Comparison of ENCODE assay signal across 21 cellular contexts in genomic region chr15:41848595-41848994, GRCh38. TPM values are rescaled to one million over a fixed set of nuclear protein-coding genes. Genes with fewer than 3 reads are reported as not detected.
A peak's percentile ranks its signal among the peaks of the same experiment; 100 is the strongest.
DNase-seq lines count a peak whose midpoint lies in the region; ATAC-seq and TF ChIP-seq lines count a peak whose summit lies in the region.
"Had no signal": no experiment of that assay in that cellular context is flagged by ENCODE, and none has a peak within 500 bp of the region (broad histone marks: within the 10 kb centered on the region; RNA-seq: fewer than 3 reads in every experiment).

No MANE protein-coding gene starts in this region.

- H3K18ac ChIP-seq in H9 (ENCODE audit: insufficient read length, low read depth, low read length) (no peak overlapping the region), mesenchymal stem cell (ENCODE audit: low read depth in 1 of 2, low read length in 2 of 2) (no peak overlapping the region)

- H3K23me2 ChIP-seq in H9 (ENCODE audit: insufficient read length, low read depth, low read length, poor library complexity, severe bottlenecking), result peaks cover 3% of the 10 kb centered on the region

- H3K4me3 ChIP-seq in fibroblast of pulmonary artery (replicated peaks; ENCODE audit: low read depth, low read length) (no peak overlapping the region), mesenchymal stem cell (ENCODE audit: insufficient read depth in 1 of 2, low read depth in 1 of 2, low read length in 2 of 2) (no peak overlapping the region)
- H3K4me3 ChIP-seq: A549, adrenal gland, BLaER1, HAP-1, tibial artery had no signal

- no peak overlapping the region for H3K4me2 ChIP-seq in H9 (ENCODE audit: insufficient read depth, insufficient read length, low read length)
- H3K4me2 ChIP-seq in mesenchymal stem cell (ENCODE audit: low read length, poor library complexity, severe bottlenecking), result no peak overlapping the region
- H3K4me2 ChIP-seq: A549, BLaER1 had no signal

- CTCF ChIA-PET in WTC11 (lab: Charles Lee), result interaction anchor here (2.1 to 2.5 kb wide), 2 partner anchors 10 to 56 kb away, joined by 8 read pairs; no protein-coding TSS in a partner anchor

- no peak overlapping the region for H2BK15ac ChIP-seq in H9 (ENCODE audit: low read depth, low read length)
- no peak overlapping the region for H2BK15ac ChIP-seq in mesenchymal stem cell (ENCODE audit: low read depth, poor library complexity, severe bottlenecking)

- no peak overlapping the region for H2BK20ac ChIP-seq in H9 (ENCODE audit: low read depth, low read length, poor library complexity, severe bottlenecking)

- peak; percentile 62 to 72 for DNase-seq in activated CD4-positive, alpha-beta T cell treated with anti-CD3 and anti-CD28 coated beads, Interleukin-2, amount 50 U/mL, for 48 hours
- no peak for DNase-seq in activated CD4-positive, alpha-beta T cell treated with anti-CD3 and anti-CD28 coated beads for 1 hour
- no peak for DNase-seq in WTC11 (ENCODE audit: low spot score)
- DNase-seq in fibroblast of pulmonary artery (ENCODE audit: low read depth), result peak; percentile 35
- peak; percentile 51 to 55 for DNase-seq in stimulated activated CD8-positive, alpha-beta memory T cell treated with anti-CD3 and anti-CD28 coated beads, Interleukin-15, amount 100 ng/mL, for 48 hours (ENCODE audit: low read depth in 2 of 2)
- DNase-seq in H9, result no peak
- DNase-seq in Kasumi-1 (lab: John Stamatoyannopoulos, UW), result no peak
- DNase-seq in mesenchymal stem cell, result no peak
- DNase-seq: activated CD8-positive, alpha-beta memory T cell treated with anti-CD3 and anti-CD28 coated beads, Interleukin-2, amount 10 ng/mL, durations not matched to agents 7 days and 5 days; adrenal gland; central memory CD4-positive, alpha-beta T cell; DMS 273 treated with DMSO at 0.1 percent for 48 hours; NCI-H2029 treated with DMSO at 0.1 percent for 48 hours; NCI-H510A; retina; tibial artery had no signal

- H3K9me3 Mint-ChIP-seq in WTC11, result no peaks in the 10 kb centered on the region
- H3K9me3 Mint-ChIP-seq in H9, result no peaks in the 10 kb centered on the region
- H3K9me3 Mint-ChIP-seq: IgD-negative memory B cell had no signal

- H3K4me1 ChIP-seq in H9 (ENCODE audit: insufficient read depth, low read length), result no peaks in the 10 kb centered on the region
- no peaks in the 10 kb centered on the region for H3K4me1 ChIP-seq in mesenchymal stem cell (ENCODE audit: control insufficient read depth, insufficient read depth, low read depth, low read length)
- H3K4me1 ChIP-seq: A549, adrenal gland, HAP-1 had no signal

- no peak overlapping the region for H2AK5ac ChIP-seq in H9 (ENCODE audit: insufficient read length, low read length)
- H2AK5ac ChIP-seq in mesenchymal stem cell (ENCODE audit: low read length, severe bottlenecking), result no peak overlapping the region

- no peak overlapping the region for H4K91ac ChIP-seq in H9 (ENCODE audit: insufficient read length, low read depth, low read length)
- no peak overlapping the region for H4K91ac ChIP-seq in mesenchymal stem cell (ENCODE audit: low read length)

- H4K5ac ChIP-seq in H9 (ENCODE audit: insufficient read length, low read depth, low read length), result no peak overlapping the region

- no CpG with 5 or more reads among the region's 9 CpGs for WGBS in H9 (ENCODE audit: extremely low coverage, insufficient read length, low lambda C conversion rate)
- WGBS in mesenchymal stem cell, result 94% methylated on average over 9 of the region's 9 CpGs

- H2AFZ ChIP-seq in H9 (ENCODE audit: low read length) (no peak overlapping the region), mesenchymal stem cell (ENCODE audit: low read depth, low read length) (no peak overlapping the region)

- H3T11ph ChIP-seq in H9 (ENCODE audit: low read length), result no peak overlapping the region

- ATAC-seq in WTC11, result no peak
- ATAC-seq: A549; activated CD8-positive, alpha-beta memory T cell treated with anti-CD3 and anti-CD28 coated beads, Interleukin-2, amount 10 ng/mL, durations not matched to agents 7 days and 5 days had no signal

- H4K8ac ChIP-seq in H9 (replicated peaks; ENCODE audit: insufficient read length, low read depth, low read length), result no peak overlapping the region
- H4K8ac ChIP-seq in mesenchymal stem cell (ENCODE audit: low read length), result no peak overlapping the region

- TF ChIP-seq CTCF in WTC11 (IDR thresholded peaks at IDR 0.05) (no peak), fibroblast of pulmonary artery (IDR thresholded peaks at IDR 0.05; ENCODE audit: low read length, missing control alignments) (no peak), H9 (conservative IDR thresholded peaks at IDR 0.05) (no peak)

- no peak overlapping the region for H3K9ac ChIP-seq in H9 (ENCODE audit: extremely low read depth, insufficient read length, low read length)
- H3K9ac ChIP-seq in mesenchymal stem cell (ENCODE audit: low read length), result no peak overlapping the region
- H3K9ac ChIP-seq: BLaER1 had no signal

- peaks cover 17 to 74% of the 10 kb centered on the region in 2 experiments for H3K36me3 ChIP-seq in mesenchymal stem cell (ENCODE audit: control insufficient read depth in 1 of 2, insufficient read depth in 2 of 2, low read depth in 1 of 2, low read length in 2 of 2)
- H3K36me3 ChIP-seq: HAP-1 had no signal

- peaks cover 10% of the 10 kb centered on the region for H3K36me3 Mint-ChIP-seq in WTC11
- H3K36me3 Mint-ChIP-seq in H9 (ENCODE audit: insufficient read depth in 1 of 3, low read depth in 3 of 3), result peaks cover 3 to 25% (median 21%) of the 10 kb centered on the region in 3 experiments; a peak in 6 of 7 replicates

- H3K23ac ChIP-seq in H9 (ENCODE audit: insufficient read length, low read depth, low read length) (no peak overlapping the region), mesenchymal stem cell (ENCODE audit: low read length in 2 of 2) (no peak overlapping the region)

- no peaks in the 10 kb centered on the region for H4K20me1 ChIP-seq in H9 (ENCODE audit: control insufficient read depth, insufficient read depth, insufficient read length)

- no peak overlapping the region for H3K27ac ChIP-seq in H9 (ENCODE audit: insufficient read length, low read depth, low read length)
- H3K27ac ChIP-seq in mesenchymal stem cell (ENCODE audit: low read length, poor library complexity, severe bottlenecking), result no peak overlapping the region
- H3K27ac ChIP-seq: A549, adrenal gland, BLaER1, neutrophil, tibial artery had no signal

- no peaks in the 10 kb centered on the region for H3K9me3 ChIP-seq in H9 (ENCODE audit: control insufficient read depth, low read depth, low read length)
- no peaks in the 10 kb centered on the region for H3K9me3 ChIP-seq in mesenchymal stem cell (ENCODE audit: control insufficient read depth, low read length)
- H3K9me3 ChIP-seq: A549, adrenal gland, BLaER1, HAP-1, neutrophil, tibial artery had no signal

- no peaks in the 10 kb centered on the region for H3K79me1 ChIP-seq in H9 (ENCODE audit: insufficient read depth, low read depth, low read length, poor library complexity, severe bottlenecking)
- H3K79me1 ChIP-seq in mesenchymal stem cell (replicated peaks; ENCODE audit: low read length, poor library complexity, severe bottlenecking), result no peaks in the 10 kb centered on the region

- H2BK12ac ChIP-seq in H9 (ENCODE audit: insufficient read length, low read depth, low read length), result no peak overlapping the region
- H2BK12ac ChIP-seq in mesenchymal stem cell (ENCODE audit: low read length in 2 of 2), result no peak overlapping the region

- H2BK120ac ChIP-seq in H9 (ENCODE audit: low read depth, low read length, poor library complexity, severe bottlenecking) (no peak overlapping the region), mesenchymal stem cell (ENCODE audit: low read depth, low read length) (no peak overlapping the region)

- no peaks in the 10 kb centered on the region for H3K27me3 Mint-ChIP-seq in WTC11 (ENCODE audit: low read depth)
- peaks cover 3% of the 10 kb centered on the region for H3K27me3 Mint-ChIP-seq in H9 (ENCODE audit: low read depth)
- H3K27me3 Mint-ChIP-seq: activated CD8-positive, alpha-beta memory T cell treated with anti-CD3 and anti-CD28 coated beads, Interleukin-2, amount 10 ng/mL, durations not matched to agents 7 days and 5 days had no signal

- H3K4ac ChIP-seq in H9 (ENCODE audit: low read depth, low read length) (no peak overlapping the region), mesenchymal stem cell (ENCODE audit: low read depth in 1 of 2, low read length in 2 of 2) (no peak overlapping the region)

- H3K27me3 ChIP-seq in H9 (ENCODE audit: insufficient read depth, low read length) (no peaks in the 10 kb centered on the region), mesenchymal stem cell (ENCODE audit: control insufficient read depth in 1 of 2, insufficient read depth in 1 of 2, low read length in 2 of 2) (peaks cover 0 to 41% of the 10 kb centered on the region in 2 experiments)
- H3K27me3 ChIP-seq: adrenal gland had no signal

- H3K79me2 ChIP-seq in H9 (ENCODE audit: insufficient read depth, low read length), result no peaks in the 10 kb centered on the region

- H2BK5ac ChIP-seq in H9 (ENCODE audit: insufficient read length, low read length) (no peak overlapping the region), mesenchymal stem cell (ENCODE audit: low read depth, low read length, poor library complexity, severe bottlenecking) (no peak overlapping the region)

- H3K14ac ChIP-seq in H9 (ENCODE audit: insufficient read depth, low read length) (no peak overlapping the region), mesenchymal stem cell (ENCODE audit: low read length in 2 of 2) (no peak overlapping the region)

- H3K4me3 Mint-ChIP-seq in WTC11, result no peak overlapping the region
- H3K4me3 Mint-ChIP-seq in H9, result no peak overlapping the region
- H3K4me3 Mint-ChIP-seq: activated CD8-positive, alpha-beta memory T cell treated with anti-CD3 and anti-CD28 coated beads, Interleukin-2, amount 10 ng/mL, durations not matched to agents 7 days and 5 days; IgD-negative memory B cell had no signal

- H3K4me1 Mint-ChIP-seq in WTC11 (no peaks in the 10 kb centered on the region), H9 (0 out of 4 replicates have a peak, but pooled peaks cover 0 to 5% of the 10 kb centered on the region in 2 experiments)

- peak overlapping the region; percentile 68; the same call in 1 of the 2 replicates for H3K27ac Mint-ChIP-seq in WTC11
- no peak overlapping the region for H3K27ac Mint-ChIP-seq in H9
- H3K27ac Mint-ChIP-seq: activated CD8-positive, alpha-beta memory T cell treated with anti-CD3 and anti-CD28 coated beads, Interleukin-2, amount 10 ng/mL, durations not matched to agents 7 days and 5 days; IgD-negative memory B cell had no signal

- POLR2A ChIA-PET in WTC11 (lab: Charles Lee), result no interaction called here

- no peak overlapping the region for H3K56ac ChIP-seq in H9 (ENCODE audit: insufficient read length, low read depth, low read length)

TF ChIP-seq in WTC11, 78 proteins besides CTCF, POLR2A, EP300 and RAD21 (continues in another document):
- no peak for TF ChIP-seq SP1 (CRISPR knock-in tag; conservative IDR thresholded peaks at IDR 0.05)

RNA-seq across cellular contexts. Expression of gene PLA2G4B, which starts 9.9 kb away (rescaled TPM):
- 5.5 to 11.0 TPM (median 7.9 TPM) in 3 replicates for total RNA-seq in WTC11 (2021)
- total RNA-seq in H9 (2021), result 3.7 and 6.3 TPM in 2 replicates
- polyA plus RNA-seq in mesenchymal stem cell (2013, experiment 1 of 2), result 3.3 TPM
- polyA plus RNA-seq in mesenchymal stem cell (2013, experiment 2 of 2), result 2.0 TPM

RNA-seq across cellular contexts. Expression of gene JMJD7, which starts 20.7 kb away (rescaled TPM):
- total RNA-seq in WTC11 (2021), result 14.8 to 19.9 TPM (median 18.2 TPM) in 3 replicates
- total RNA-seq in H9 (2021), result 13.3 and 14.3 TPM in 2 replicates
- polyA plus RNA-seq in mesenchymal stem cell (2013, experiment 1 of 2), result 2.6 TPM
- 2.5 TPM for polyA plus RNA-seq in mesenchymal stem cell (2013, experiment 2 of 2)

RNA-seq across cellular contexts. Expression of gene SPTBN5, which starts 45.3 kb away (rescaled TPM):
- total RNA-seq in WTC11 (2021), result 1.2 to 2.3 TPM (median 2.0 TPM) in 3 replicates
- total RNA-seq in H9 (2021), result 0.90 and 0.97 TPM in 2 replicates
- 0.32 TPM for polyA plus RNA-seq in mesenchymal stem cell (2013, experiment 1 of 2)
- polyA plus RNA-seq in mesenchymal stem cell (2013, experiment 2 of 2), result 0.29 TPM
- polyA plus RNA-seq: IgD-negative memory B cell had no signal

Comparison
In these comparisons a context has a peak if more than half of its experiments do, and no peak if none do; other contexts are left out.
1. DNase-seq: peak in activated CD4-positive, alpha-beta T cell treated with anti-CD3 and anti-CD28 coated beads, Interleukin-2, amount 50 U/mL, for 48 hours (2 of 2), fibroblast of pulmonary artery (single experiment) and stimulated activated CD8-positive, alpha-beta memory T cell treated with anti-CD3 and anti-CD28 coated beads, Interleukin-15, amount 100 ng/mL, for 48 hours (2 of 2); none in activated CD4-positive, alpha-beta T cell treated with anti-CD3 and anti-CD28 coated beads for 1 hour (single experiment), WTC11 (single experiment), H9 (single experiment), Kasumi-1 (0 of 2) and mesenchymal stem cell (single experiment).